Comparison of ENCODE assay signal across 7 cellular contexts in genomic region chr6:30687659-30688431, GRCh38. TPM values are rescaled to one million over a fixed set of nuclear protein-coding genes. Genes with fewer than 3 reads are reported as not detected.
DNase-seq lines count a peak whose midpoint lies in the region; ATAC-seq, FAIRE-seq and TF ChIP-seq lines count a peak whose summit lies in the region.
"Had no signal": no experiment of that assay in that cellular context is flagged by ENCODE, and none has a peak within 500 bp of the region (broad histone marks: within the 10 kb centered on the region; RNA-seq: fewer than 3 reads in every experiment).

No MANE protein-coding gene starts in this region.

- no peak overlapping the region for H2AFZ ChIP-seq in HCT116 (ENCODE audit: low read depth, low read length, poor library complexity, severe bottlenecking)

- no peak for DNase-seq in HCT116 (ENCODE audit: low read depth, low spot score)
- no peak for DNase-seq in H54 (ENCODE audit: insufficient read length, low spot score)
- DNase-seq in HPDE6-E6E7 (ENCODE audit: extremely low spot score), result no peak

- no peaks in the 10 kb centered on the region for H4K20me1 ChIP-seq in HCT116 (ENCODE audit: insufficient read depth)

- peak overlapping the region; percentile 98 for H3K4me2 ChIP-seq in HCT116 (ENCODE audit: low read length)

- TF ChIP-seq RAD21 in HCT116 (IDR thresholded peaks at IDR 0.05; ENCODE audit: low read depth), result no peak

- no peaks in the 10 kb centered on the region for H3K9me2 ChIP-seq in HCT116 (ENCODE audit: insufficient read depth)

- POLR2A ChIA-PET in HCT116 (lab: Charles Lee), result interaction anchor here (0.8 to 2.4 kb wide), 7 partner anchors 8 to 73 kb away, joined by 4 to 12 read pairs (median 5); partner anchors contain the start of gene MDC1

- intact Hi-C loops in HCT116 (cut with micrococcal nuclease), result loop anchor here (2.0 kb wide), 1 partner anchor 33 kb away; the partner anchor contains the start of gene TUBB

- H3K27me3 ChIP-seq in HCT116 (ENCODE audit: insufficient read depth, low read length) (no peaks in the 10 kb centered on the region), muscle layer of duodenum (ENCODE audit: low read depth, low read length) (no peaks in the 10 kb centered on the region)

- no peak for TF ChIP-seq POLR2A in HCT116 (IDR thresholded peaks at IDR 0.05; ENCODE audit: borderline replicate concordance, extremely low read depth, insufficient read depth, insufficient read length)
- no peak for TF ChIP-seq POLR2A in H54 (IDR thresholded peaks at IDR 0.05; ENCODE audit: low read depth, low read length)

- H3K9me3 ChIP-seq in HCT116 (ENCODE audit: control insufficient read depth in 1 of 2, insufficient read depth in 1 of 2, low read depth in 1 of 2, low read length in 2 of 2) (no peaks in the 10 kb centered on the region), muscle layer of duodenum (ENCODE audit: control insufficient read depth in 1 of 2, low read length in 2 of 2) (no peaks in the 10 kb centered on the region)

- H3K27ac ChIP-seq in HCT116 (ENCODE audit: low read depth, low read length) (peak overlapping the region; percentile 98), angular gyrus (ENCODE audit: low read depth, low read length) (peak overlapping the region; percentile 47), muscle layer of duodenum (ENCODE audit: low read length) (peak overlapping the region; percentile 97)

- TF ChIP-seq CTCF in HCT116 (IDR thresholded peaks at IDR 0.05 in 2 of 3, conservative IDR thresholded peaks at IDR 0.05 in 1 of 3; ENCODE audit: borderline replicate concordance in 1 of 3, insufficient read depth in 1 of 3, low read depth in 2 of 3, low read length in 2 of 3), result peak in 1 of 3 experiments; percentile 14; a peak in 1 of 6 replicates

- peak overlapping the region; percentile 95 for H3K9ac ChIP-seq in HCT116 (ENCODE audit: low read length)

- H3K4me1 ChIP-seq in HCT116 (ENCODE audit: control insufficient read depth in 1 of 2, insufficient read depth in 2 of 2, low read length in 2 of 2) (peaks cover 54 to 78% of the 10 kb centered on the region in 2 experiments), muscle layer of duodenum (ENCODE audit: control insufficient read depth in 1 of 2, insufficient read depth in 2 of 2, low read length in 2 of 2) (peaks cover 24 to 36% of the 10 kb centered on the region in 2 donors)

- TSS peak; percentile 67 for BruUV-seq in HCT116 (replicated peaks; lab: Mats Ljungman, UMichigan)

- FAIRE-seq in H54 (lab: Jason Lieb, UNC), result no peak
- FAIRE-seq: endometrium had no signal

- H3K4me3 ChIP-seq in HCT116 (replicated peaks in 1 of 2; ENCODE audit: low read depth in 1 of 2, low read length in 2 of 2), result peak overlapping the region; percentile 87 to 98
- H3K4me3 ChIP-seq in muscle layer of duodenum (ENCODE audit: low read depth in 1 of 2, low read length in 2 of 2), result peak overlapping the region; percentile 64 to 97

- H3K36me3 ChIP-seq in HCT116 (ENCODE audit: control insufficient read depth in 1 of 2, insufficient read depth in 2 of 2, low read length in 2 of 2) (no peaks in the 10 kb centered on the region), muscle layer of duodenum (ENCODE audit: control insufficient read depth in 1 of 2, insufficient read depth in 2 of 2, low read length in 2 of 2) (peaks cover 0 to 6% of the 10 kb centered on the region in 2 donors)

- RAD21 ChIA-PET in HCT116 (lab: Charles Lee; ENCODE audit: low non-redundant PET in 1 of 2, low total read pairs in 2 of 2, uncharacterized antibody in 2 of 2, unreplicated experiment in 2 of 2), result interaction anchor here in 1 of 2 experiments (1.0 kb wide), 1 partner anchor 43 kb away, joined by 5 read pairs; no protein-coding TSS in a partner anchor

- CTCF ChIA-PET in HCT116 (lab: Charles Lee), result interaction anchor here (1.6 kb wide), 2 partner anchors 9 to 34 kb away, joined by 6 to 10 read pairs; no protein-coding TSS in a partner anchor

- ATAC-seq in HCT116, result peak; percentile 13
- ATAC-seq in HG02840 (IDR thresholded peaks at IDR 0.05; ENCODE audit: low FRiP score, unreplicated experiment), result no peak

- peaks cover 35% of the 10 kb centered on the region for H3K79me2 ChIP-seq in HCT116 (ENCODE audit: insufficient read depth, low read length)

TF ChIP-seq in HCT116, 20 proteins besides CTCF, POLR2A, EP300 and RAD21:
- TF ChIP-seq JUND (IDR thresholded peaks at IDR 0.05) (no peak), ATF3 (IDR thresholded peaks at IDR 0.05) (no peak), YY1 (IDR thresholded peaks at IDR 0.05; ENCODE audit: extremely low read depth, insufficient replicate concordance, low read depth, low read length) (no peak), FOSL1 (IDR thresholded peaks at IDR 0.05; ENCODE audit: low read depth) (no peak), ZBTB33 (IDR thresholded peaks at IDR 0.05; ENCODE audit: extremely low read depth, insufficient replicate concordance, low read length) (no peak), EGR1 (IDR thresholded peaks at IDR 0.05; ENCODE audit: low read depth) (no peak), SP1 (IDR thresholded peaks at IDR 0.05; ENCODE audit: low read depth) (no peak), TCF7L2 (IDR thresholded peaks at IDR 0.05; ENCODE audit: borderline replicate concordance, extremely low read depth, insufficient read depth, insufficient read length) (no peak), ZNF274 (IDR thresholded peaks at IDR 0.05; ENCODE audit: low read depth, low read length) (no peak), MAX (IDR thresholded peaks at IDR 0.05) (no peak), ELF1 (IDR thresholded peaks at IDR 0.05; ENCODE audit: borderline replicate concordance, low read depth) (no peak), SIN3A (IDR thresholded peaks at IDR 0.05; ENCODE audit: low read depth) (no peak), CBX3 (IDR thresholded peaks at IDR 0.05; ENCODE audit: low read depth) (no peak)
TF ChIP-seq in HCT116: peak in this region for 0.

RNA-seq across cellular contexts. Expression of gene PPP1R18, which starts 1.4 kb away (rescaled TPM):
- 33.6 TPM for total RNA-seq in HCT116 (2021; ENCODE audit: unreplicated experiment)
- polyA plus RNA-seq in HCT116 (2012), result 30.7 and 36.9 TPM in 2 replicates

RNA-seq across cellular contexts. Expression of gene NRM, which starts 2.9 kb away (rescaled TPM):
- total RNA-seq in HCT116 (2021; ENCODE audit: unreplicated experiment), result 13.6 TPM
- 13.3 and 18.6 TPM in 2 replicates for polyA plus RNA-seq in HCT116 (2012)

RNA-seq across cellular contexts. Expression of gene DHX16, which starts 15.0 kb away (rescaled TPM):
- total RNA-seq in HCT116 (2021; ENCODE audit: unreplicated experiment), result 46.0 TPM
- polyA plus RNA-seq in HCT116 (2012), result 52.5 and 53.1 TPM in 2 replicates

RNA-seq across cellular contexts. Expression of gene MDC1, which starts 29.2 kb away (rescaled TPM):
- total RNA-seq in HCT116 (2021; ENCODE audit: unreplicated experiment), result 75.8 TPM
- 55.7 and 59.3 TPM in 2 replicates for polyA plus RNA-seq in HCT116 (2012)

RNA-seq across cellular contexts. Expression of gene TUBB, which starts 32.3 kb away (rescaled TPM):
- 886 TPM for total RNA-seq in HCT116 (2021; ENCODE audit: unreplicated experiment)
- polyA plus RNA-seq in HCT116 (2012), result 716 and 796 TPM in 2 replicates

Comparison
In these comparisons a context has a peak if more than half of its experiments do, and no peak if none do; other contexts are left out.
1. H3K27ac ChIP-seq: peak in every context shown above with its lines; median percentile 98 in HCT116; 97 in muscle layer of duodenum; 47 in angular gyrus.